8 cellular contexts compared by ENCODE assay signal in the genomic region with DNA sequence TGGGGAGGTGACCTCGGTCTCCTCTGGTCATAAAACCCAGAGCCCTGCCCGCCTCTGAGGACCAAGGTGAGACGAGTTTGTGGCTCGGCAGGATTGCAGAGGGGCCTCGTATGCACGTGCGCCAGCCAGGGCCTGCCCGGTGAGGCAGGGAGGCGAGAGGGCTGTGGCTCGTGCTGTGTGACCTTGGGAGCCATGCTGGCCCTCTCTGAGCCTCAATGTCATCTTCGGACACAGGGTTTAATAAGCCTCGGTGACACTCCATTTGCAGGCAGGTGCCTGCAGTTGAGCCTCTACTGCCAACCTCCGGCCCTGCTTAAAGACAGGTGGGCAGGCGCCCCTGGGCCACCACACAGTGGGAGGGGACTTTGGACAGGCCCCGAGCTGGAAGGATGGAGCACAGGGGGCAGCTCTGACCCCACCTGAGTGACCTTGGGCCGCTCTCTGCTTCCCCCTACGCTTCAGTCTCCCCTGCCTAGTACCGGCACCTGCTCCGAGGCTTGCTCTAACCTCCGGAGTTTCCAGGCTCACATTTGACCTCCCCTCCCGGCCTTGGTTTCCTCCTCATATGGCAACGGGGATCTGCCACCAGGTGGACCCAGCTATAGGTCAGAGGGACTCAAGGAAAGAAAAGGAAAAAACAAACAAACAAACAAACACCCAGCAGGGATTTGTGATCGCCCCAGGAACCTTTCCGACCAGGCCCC. TPM values are rescaled to one million over a fixed set of nuclear protein-coding genes. Genes with fewer than 3 reads are reported as not detected.
DNase-seq lines count a peak whose midpoint lies in the region; ATAC-seq and TF ChIP-seq lines count a peak whose summit lies in the region.

No MANE protein-coding gene starts in this region.

- no peaks in the 10 kb centered on the region for H3K9me3 ChIP-seq in SU-DHL-6 (ENCODE audit: insufficient read depth, low read length)

- H3K4me3 ChIP-seq in SU-DHL-6 (ENCODE audit: insufficient read depth, low read length, poor library complexity, severe bottlenecking) (peak overlapping the region; percentile 97), fibroblast of villous mesenchyme (ENCODE audit: low read depth, low read length) (peak overlapping the region; percentile 70), skeletal muscle cell (ENCODE audit: low read depth, low read length) (peak overlapping the region; percentile 82)

- TF ChIP-seq CTCF in GM12874 (IDR thresholded peaks at IDR 0.05; ENCODE audit: insufficient read depth, low read depth, low read length) = 0 out of 2 replicates have a peak, but pooled peaks have one; percentile 2
- TF ChIP-seq CTCF in SU-DHL-6 (IDR thresholded peaks at IDR 0.05; ENCODE audit: insufficient read depth, low read length, poor library complexity, severe bottlenecking) = no peak
- no peak for TF ChIP-seq CTCF in fibroblast of villous mesenchyme (IDR thresholded peaks at IDR 0.05; ENCODE audit: insufficient read depth, low read depth, low read length)

- H3K27me3 ChIP-seq in SU-DHL-6 (ENCODE audit: low read length) = no peaks in the 10 kb centered on the region

- peak overlapping the region; percentile 99 for H3K9ac ChIP-seq in SU-DHL-6 (ENCODE audit: low read length)

- DNase-seq in fibroblast of villous mesenchyme (ENCODE audit: low read depth) (no peak), skeletal muscle cell (ENCODE audit: low read depth) (no peak), NCI-H774 (lab: John Stamatoyannopoulos, UW) (no peak), NCI-H2029 treated with DMSO at 0.1 percent for 48 hours (lab: John Stamatoyannopoulos, UW) (no peak)

- no peaks in the 10 kb centered on the region for H3K36me3 ChIP-seq in SU-DHL-6 (ENCODE audit: low read length)

- H3K9me2 ChIP-seq in SU-DHL-6 (replicated peaks; ENCODE audit: insufficient read depth, low read length) = no peaks in the 10 kb centered on the region

- ATAC-seq in HG03025 (IDR thresholded peaks at IDR 0.05; ENCODE audit: low FRiP score, unreplicated experiment) = no peak
- no peak for ATAC-seq in HG02852 (IDR thresholded peaks at IDR 0.05; ENCODE audit: unreplicated experiment)

- peak overlapping the region; percentile 76 for H3K4me2 ChIP-seq in SU-DHL-6 (ENCODE audit: low read depth, low read length, poor library complexity, severe bottlenecking)

- peaks cover 66% of the 10 kb centered on the region for H3K79me2 ChIP-seq in SU-DHL-6 (ENCODE audit: insufficient read depth, low read length)

- peak overlapping the region; percentile 79 for H3K27ac ChIP-seq in SU-DHL-6 (ENCODE audit: low read depth, low read length)

- H3F3A ChIP-seq in SU-DHL-6 (ENCODE audit: insufficient read depth) = peaks cover 7% of the 10 kb centered on the region

- no peak overlapping the region for H2AFZ ChIP-seq in SU-DHL-6 (ENCODE audit: low read depth, low read length, severe bottlenecking)

- H4K20me1 ChIP-seq in SU-DHL-6 (ENCODE audit: low read depth, low read length) = peaks cover 16% of the 10 kb centered on the region; the same call in 1 of the 2 replicates

RNA-seq across cellular contexts. Expression of a gene that starts 3.2 kb away (rescaled TPM):
- 30.9 and 31.5 TPM in 2 replicates for total RNA-seq in fibroblast of villous mesenchyme

RNA-seq across cellular contexts. Expression of a gene that starts 56.0 kb away (rescaled TPM):
- total RNA-seq in fibroblast of villous mesenchyme = 17.3 and 26.7 TPM in 2 replicates
